ENCODE assay signal across 16 cellular contexts in the genomic region with DNA sequence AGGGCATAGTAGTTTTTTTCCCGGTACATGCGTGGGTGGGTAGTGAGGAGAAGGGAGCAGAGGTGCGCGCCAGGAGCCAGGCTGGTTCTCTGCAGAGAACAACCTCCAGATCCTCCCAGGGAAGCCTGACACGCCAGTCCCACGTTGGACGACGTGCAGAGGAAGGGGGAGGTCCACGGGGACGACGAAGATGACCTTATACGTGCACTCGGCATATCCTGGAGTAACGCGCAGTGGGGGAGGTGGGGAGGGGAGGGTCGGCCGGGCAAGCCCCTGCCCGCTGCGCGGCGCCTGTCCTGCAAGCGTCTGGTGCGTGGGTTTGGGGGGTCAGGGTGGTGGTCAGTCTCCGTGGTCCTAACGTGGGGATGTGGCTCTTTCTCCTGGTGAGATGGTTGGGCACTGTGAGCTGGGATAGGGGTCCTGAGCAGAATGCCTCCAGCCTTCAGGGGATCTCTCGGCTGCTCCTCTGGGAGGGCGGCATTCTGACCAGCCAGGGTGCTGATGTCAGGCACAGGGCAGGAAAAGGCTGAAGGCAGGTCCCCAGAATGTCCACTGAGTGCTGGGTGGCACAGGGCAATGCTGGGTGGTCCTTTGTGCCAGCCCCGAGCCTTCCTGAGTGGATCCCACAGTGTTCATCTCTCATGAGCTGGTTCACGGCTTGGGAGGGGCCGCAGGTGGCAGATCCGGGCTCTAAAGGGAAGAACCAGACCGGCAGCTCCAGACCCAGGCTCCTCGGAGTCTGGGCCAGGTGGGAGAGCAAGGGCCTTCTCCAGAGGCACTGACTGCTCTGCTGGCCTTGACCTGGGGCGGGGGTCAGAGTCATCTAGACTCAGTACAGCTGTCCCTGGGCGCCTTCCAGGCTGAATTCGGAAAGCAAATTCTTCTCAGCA. TPM values are rescaled to one million over a fixed set of nuclear protein-coding genes. Genes with fewer than 3 reads are reported as not detected.
DNase-seq lines count a peak whose midpoint lies in the region; ATAC-seq and TF ChIP-seq lines count a peak whose summit lies in the region.
"Had no signal": no experiment of that assay in that cellular context is flagged by ENCODE, and none has a peak within 500 bp of the region (broad histone marks: within the 10 kb centered on the region; RNA-seq: fewer than 3 reads in every experiment).

No MANE protein-coding gene starts in this region.

- no peaks in the 10 kb centered on the region for H3K9me3 ChIP-seq in osteoblast (ENCODE audit: low read depth, low read length)
- H3K9me3 ChIP-seq: ascending aorta, mucosa of descending colon, vagina had no signal

- H3K9me3 Mint-ChIP-seq in endothelial cell (ENCODE audit: unreplicated experiment) = no peaks in the 10 kb centered on the region
- H3K9me3 Mint-ChIP-seq: stimulated activated naive CD8-positive, alpha-beta T cell treated with anti-CD3 and anti-CD28 coated beads, Interleukin-15, amount 100 ng/mL, for 72 hours; T-helper 2 cell treated with Interferon-gamma antibody and Interleukin-4, amounts not matched to agents 5 μg/mL and 100 μg/mL, for 36 hours had no signal

- no peak overlapping the region for H3K4me2 ChIP-seq in osteoblast (ENCODE audit: insufficient read depth, low read length)

- peak overlapping the region; percentile 28 for H3K4me3 Mint-ChIP-seq in endothelial cell (ENCODE audit: unreplicated experiment)
- H3K4me3 Mint-ChIP-seq: stimulated activated naive CD8-positive, alpha-beta T cell treated with anti-CD3 and anti-CD28 coated beads, Interleukin-15, amount 100 ng/mL, for 72 hours; T-helper 2 cell treated with Interferon-gamma antibody and Interleukin-4, amounts not matched to agents 5 μg/mL and 100 μg/mL, for 36 hours had no signal

- peaks cover 19% of the 10 kb centered on the region for H3K36me3 Mint-ChIP-seq in endothelial cell (ENCODE audit: low read depth, unreplicated experiment)

- peaks cover 25% of the 10 kb centered on the region for H3K27me3 Mint-ChIP-seq in endothelial cell (ENCODE audit: unreplicated experiment)
- H3K27me3 Mint-ChIP-seq: stimulated activated naive CD8-positive, alpha-beta T cell treated with anti-CD3 and anti-CD28 coated beads, Interleukin-15, amount 100 ng/mL, for 72 hours had no signal

- no peak overlapping the region for H3K27ac ChIP-seq in osteoblast (ENCODE audit: low read depth, low read length)
- H3K27ac ChIP-seq: ascending aorta, vagina had no signal

- no peak overlapping the region for H3K4me3 ChIP-seq in osteoblast (ENCODE audit: insufficient read depth, low read length)
- H3K4me3 ChIP-seq: ascending aorta, mucosa of descending colon, vagina had no signal

- ATAC-seq in GM19023 (IDR thresholded peaks at IDR 0.05; ENCODE audit: unreplicated experiment) = no peak
- ATAC-seq: mucosa of descending colon; stimulated activated naive CD8-positive, alpha-beta T cell treated with anti-CD3 and anti-CD28 coated beads, Interleukin-15, amount 100 ng/mL, for 72 hours had no signal

- peak overlapping the region; percentile 21 for H3K27ac Mint-ChIP-seq in endothelial cell (ENCODE audit: unreplicated experiment)
- H3K27ac Mint-ChIP-seq: stimulated activated naive CD8-positive, alpha-beta T cell treated with anti-CD3 and anti-CD28 coated beads, Interleukin-15, amount 100 ng/mL, for 72 hours; T-helper 2 cell treated with Interferon-gamma antibody and Interleukin-4, amounts not matched to agents 5 μg/mL and 100 μg/mL, for 36 hours had no signal

- H2AFZ ChIP-seq in osteoblast (ENCODE audit: low read length) = no peak overlapping the region

- TF ChIP-seq CTCF in endothelial cell (IDR thresholded peaks at IDR 0.05; ENCODE audit: unreplicated experiment) = no peak
- TF ChIP-seq CTCF in osteoblast (IDR thresholded peaks at IDR 0.05; ENCODE audit: extremely low read depth, low read depth, low read length) = no peak

- no peaks in the 10 kb centered on the region for H3K36me3 ChIP-seq in osteoblast (ENCODE audit: insufficient read depth, low read length)
- H3K36me3 ChIP-seq: ascending aorta, vagina had no signal

- H3K4me1 Mint-ChIP-seq in endothelial cell (ENCODE audit: unreplicated experiment) = peaks cover 12% of the 10 kb centered on the region

- H3K79me2 ChIP-seq in osteoblast (ENCODE audit: insufficient read depth, low read length) = no peaks in the 10 kb centered on the region

- no peaks in the 10 kb centered on the region for H4K20me1 ChIP-seq in osteoblast (ENCODE audit: insufficient read depth, low read length)

- H3K27me3 ChIP-seq in osteoblast (ENCODE audit: insufficient read depth, low read length) = peaks cover 3% of the 10 kb centered on the region
- H3K27me3 ChIP-seq: ascending aorta, vagina had no signal

- no peaks in the 10 kb centered on the region for H3K4me1 ChIP-seq in osteoblast (ENCODE audit: insufficient read depth, low read length)
- H3K4me1 ChIP-seq: ascending aorta, vagina had no signal

- peak; percentile 32 for DNase-seq in 8988T
- peak; percentile 7 for DNase-seq in GM03348 (ENCODE audit: low spot score)
- DNase-seq in endothelial cell (ENCODE audit: low spot score) = no peak
- DNase-seq in osteoblast (ENCODE audit: insufficient read length, low spot score, missing footprints) = peak; percentile 82
- no peak for DNase-seq in retina
- no peak for DNase-seq in T-helper 9 cell
- DNase-seq in SW 1271 (lab: John Stamatoyannopoulos, UW) = no peak
- DNase-seq: NCI-H1417; NCI-H69; stimulated activated naive CD8-positive, alpha-beta T cell treated with anti-CD3 and anti-CD28 coated beads, Interleukin-15, amount 100 ng/mL, for 72 hours had no signal

RNA-seq across cellular contexts. Expression of a gene that starts 10.5 kb away (rescaled TPM):
- 5.4 TPM for total RNA-seq in endothelial cell (ENCODE audit: unreplicated experiment)
- not detected in 2 replicates for total RNA-seq in osteoblast
- total RNA-seq: ascending aorta, fibroblast of villous mesenchyme, mucosa of descending colon, vagina had no signal

RNA-seq across cellular contexts. Expression of a gene that starts 47.6 kb away (rescaled TPM):
- total RNA-seq in endothelial cell (ENCODE audit: unreplicated experiment) (541 TPM), osteoblast (not detected in 2 replicates)

Comparison
In these comparisons a context has a peak if more than half of its experiments do, and no peak if none do; other contexts are left out.
1. DNase-seq: peak in 8988T (single experiment), GM03348 (single experiment) and osteoblast (single experiment); none in endothelial cell (single experiment), retina (single experiment), T-helper 9 cell (single experiment) and SW 1271 (0 of 2).
2. RNA of a gene that starts 47.6 kb away (total RNA-seq): 541 TPM in endothelial cell (single experiment); not detected in osteoblast; every median in the first group is over 100 times any median in the second.